ENCODE assay signal across 8 cellular contexts in the genomic region with DNA sequence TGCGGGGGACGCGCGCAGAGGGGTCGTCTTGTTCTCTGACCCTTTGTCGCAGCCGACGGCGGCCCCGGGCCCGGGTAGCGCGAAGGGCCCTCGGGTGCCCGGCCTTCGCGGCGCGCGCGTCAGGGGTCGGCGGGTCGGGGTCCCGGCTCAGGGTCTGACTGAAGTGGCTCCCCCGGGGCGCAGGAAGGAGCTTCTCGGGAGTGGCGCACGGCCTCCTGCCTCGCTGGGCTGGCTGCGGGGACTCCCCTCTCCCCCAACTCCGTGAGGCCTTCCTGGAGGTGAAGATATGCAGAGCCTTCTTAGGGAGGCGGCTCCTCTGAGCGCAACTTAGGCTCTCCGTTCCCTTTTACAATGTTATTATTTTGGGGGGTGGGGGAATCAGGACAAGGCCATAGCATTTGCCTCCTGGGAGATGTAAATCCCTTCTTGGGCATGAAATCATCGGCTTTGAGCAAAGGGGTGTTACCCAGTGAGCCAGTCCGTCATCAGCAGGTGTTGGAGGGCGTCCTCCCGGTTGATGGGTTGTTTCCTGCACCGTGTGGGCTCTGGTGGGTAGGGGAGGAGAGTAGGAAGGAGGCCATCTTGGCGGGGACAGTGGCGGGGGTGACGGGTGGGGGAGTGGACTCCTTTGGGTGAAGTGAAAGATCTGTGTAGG. TPM values are rescaled to one million over a fixed set of nuclear protein-coding genes. Genes with fewer than 3 reads are reported as not detected.
A peak's percentile ranks its signal among the peaks of the same experiment; 100 is the strongest.
DNase-seq lines count a peak whose midpoint lies in the region; ATAC-seq and TF ChIP-seq lines count a peak whose summit lies in the region.

No MANE protein-coding gene starts in this region.

- ATAC-seq in GM18868 (IDR thresholded peaks at IDR 0.05; ENCODE audit: unreplicated experiment), result peak; percentile 37
- ATAC-seq in HG03103 (IDR thresholded peaks at IDR 0.05; ENCODE audit: low read depth, unreplicated experiment), result peak; percentile 25
- peak; percentile 49 for ATAC-seq in memory B cell (ENCODE audit: low read depth)

- H3K27ac Mint-ChIP-seq in activated CD4-positive, alpha-beta memory T cell treated with anti-CD3 and anti-CD28 coated beads for 36 hours, result peak overlapping the region; percentile 90
- peak overlapping the region; percentile 92 for H3K27ac Mint-ChIP-seq in memory B cell

- POLR2A ChIA-PET in A673 (lab: Charles Lee; ENCODE audit: low non-redundant PET), result interaction anchor here (0.6 kb wide), 2 partner anchors 15 to 93 kb away, joined by 3 read pairs; no protein-coding TSS in a partner anchor
- POLR2A ChIA-PET in activated CD4-positive, alpha-beta memory T cell treated with anti-CD3 and anti-CD28 coated beads for 36 hours (lab: Charles Lee), result interaction anchor here (0.6 to 2.1 kb wide), 9 partner anchors 9 to 316 kb away, joined by 3 to 17 read pairs (median 5); no protein-coding TSS in a partner anchor

- H3K4me1 Mint-ChIP-seq in activated CD4-positive, alpha-beta memory T cell treated with anti-CD3 and anti-CD28 coated beads for 36 hours (ENCODE audit: low read depth), result peaks cover 33% of the 10 kb centered on the region
- peaks cover 24% of the 10 kb centered on the region for H3K4me1 Mint-ChIP-seq in memory B cell

- WGBS in ectodermal cell, 2 experiments, result 1% methylated on average over 43 to 44 of the region's 44 CpGs

- H3K27me3 ChIP-seq in A673 (replicated peaks; ENCODE audit: insufficient read depth, low read depth, low read length, poor library complexity) (no peaks in the 10 kb centered on the region), ectodermal cell (ENCODE audit: control insufficient read depth, insufficient read depth, low read length, poor library complexity, severe bottlenecking) (no peaks in the 10 kb centered on the region)

- H3K27me3 Mint-ChIP-seq in activated CD4-positive, alpha-beta memory T cell treated with anti-CD3 and anti-CD28 coated beads for 36 hours, result no peaks in the 10 kb centered on the region
- no peaks in the 10 kb centered on the region for H3K27me3 Mint-ChIP-seq in memory B cell

- H3K9me3 ChIP-seq in A673 (ENCODE audit: low read depth, low read length, poor library complexity, severe bottlenecking) (no peaks in the 10 kb centered on the region), ectodermal cell (ENCODE audit: control insufficient read depth, low read length) (no peaks in the 10 kb centered on the region)

- H3K4me3 Mint-ChIP-seq in activated CD4-positive, alpha-beta memory T cell treated with anti-CD3 and anti-CD28 coated beads for 36 hours, result peak overlapping the region; percentile 86
- H3K4me3 Mint-ChIP-seq in memory B cell, result peak overlapping the region; percentile 88

- CTCF ChIA-PET in A673 (lab: Charles Lee), result interaction anchor here (0.7 to 2.1 kb wide), 5 partner anchors 10 to 96 kb away, joined by 3 to 65 read pairs (median 8); no protein-coding TSS in a partner anchor
- CTCF ChIA-PET in activated CD4-positive, alpha-beta memory T cell treated with anti-CD3 and anti-CD28 coated beads for 36 hours (lab: Charles Lee), result interaction anchor here (1.0 to 6.0 kb wide), 25 partner anchors 9 to 321 kb away, joined by 3 to 208 read pairs (median 5); no protein-coding TSS in a partner anchor

- H3K4me3 ChIP-seq in A673 (ENCODE audit: low read depth, low read length, poor library complexity, severe bottlenecking) (peak overlapping the region; percentile 98), ectodermal cell (ENCODE audit: insufficient read depth, low read depth, low read length) (peak overlapping the region; percentile 99)

- H3K27ac ChIP-seq in A673 (ENCODE audit: low read depth, low read length, poor library complexity, severe bottlenecking) (peak overlapping the region; percentile 95), ectodermal cell (ENCODE audit: insufficient read depth, low read depth, low read length, poor library complexity, severe bottlenecking) (peak overlapping the region; percentile 87)

- no peaks in the 10 kb centered on the region for H3K9me3 Mint-ChIP-seq in activated CD4-positive, alpha-beta memory T cell treated with anti-CD3 and anti-CD28 coated beads for 36 hours
- no peaks in the 10 kb centered on the region for H3K9me3 Mint-ChIP-seq in memory B cell

- H3K4me1 ChIP-seq in A673 (ENCODE audit: insufficient read depth, low read length, poor library complexity, severe bottlenecking) (peaks cover 31% of the 10 kb centered on the region), ectodermal cell (ENCODE audit: control insufficient read depth, insufficient read depth, low read length) (no peaks in the 10 kb centered on the region)

- BruUV-seq in A673 (replicated peaks; lab: Mats Ljungman, UMichigan), result no TSS peak

- H3K36me3 ChIP-seq in A673 (ENCODE audit: insufficient read depth, low read length, poor library complexity, severe bottlenecking), result peaks cover 8% of the 10 kb centered on the region
- no peaks in the 10 kb centered on the region for H3K36me3 ChIP-seq in ectodermal cell (ENCODE audit: control insufficient read depth, insufficient read depth, low read length)

- peaks cover 6% of the 10 kb centered on the region for H3K36me3 Mint-ChIP-seq in activated CD4-positive, alpha-beta memory T cell treated with anti-CD3 and anti-CD28 coated beads for 36 hours
- H3K36me3 Mint-ChIP-seq in memory B cell, result no peaks in the 10 kb centered on the region

- no peak for TF ChIP-seq CTCF in A673 (conservative IDR thresholded peaks at IDR 0.05; ENCODE audit: low read depth, low read length)

- intact Hi-C loops in A673 (cut with micrococcal nuclease; ENCODE audit: unreplicated experiment), result no loop called here
- intact Hi-C loops in activated CD4-positive, alpha-beta memory T cell treated with anti-CD3 and anti-CD28 coated beads for 36 hours (cut with micrococcal nuclease), result loop anchor here (1.0 to 10.0 kb wide), 6 partner anchors 16 to 823 kb away; a partner anchor contains a TSS

- peak; percentile 70 for DNase-seq in A673 (ENCODE audit: low spot score)
- DNase-seq in NCI-H510A (lab: John Stamatoyannopoulos, UW), result peak; percentile 65
- peak; percentile 86 for DNase-seq in activated CD4-positive, alpha-beta memory T cell treated with anti-CD3 and anti-CD28 coated beads for 36 hours
- DNase-seq in memory B cell (ENCODE audit: low spot score in 2 of 2), result peak; percentile 61 to 64
- DNase-seq in stimulated activated CD8-positive, alpha-beta memory T cell treated with anti-CD3 and anti-CD28 coated beads, Interleukin-15, amount 100 ng/mL, for 4 hours (ENCODE audit: low read depth in 2 of 2), result peak; percentile 30 to 45

RNA-seq across cellular contexts. Expression of a gene that starts 0.5 kb away (rescaled TPM):
- 67.4 and 68.1 TPM in 2 replicates for total RNA-seq in A673 (2021)
- total RNA-seq in activated CD4-positive, alpha-beta memory T cell treated with anti-CD3 and anti-CD28 coated beads for 36 hours, result 10 to 100 TPM; 46.5 to 47.4 TPM
- polyA plus RNA-seq in ectodermal cell (2013, experiment 1 of 4), result 44.3 TPM
- polyA plus RNA-seq in ectodermal cell (2013, experiment 2 of 4), result 58.5 TPM
- 25.5 TPM for polyA plus RNA-seq in ectodermal cell (2013, experiment 3 of 4)
- polyA plus RNA-seq in ectodermal cell (2013, experiment 4 of 4), result 32.6 TPM

RNA-seq across cellular contexts. Expression of a gene that starts 7.6 kb away (rescaled TPM):
- 397 TPM in 2 replicates for total RNA-seq in A673 (2021)
- total RNA-seq in activated CD4-positive, alpha-beta memory T cell treated with anti-CD3 and anti-CD28 coated beads for 36 hours, result 100 to 1,000 TPM; 554 to 560 TPM
- 274 TPM for polyA plus RNA-seq in ectodermal cell (2013, experiment 1 of 4)
- 318 TPM for polyA plus RNA-seq in ectodermal cell (2013, experiment 2 of 4)
- polyA plus RNA-seq in ectodermal cell (2013, experiment 3 of 4), result 255 TPM
- 250 TPM for polyA plus RNA-seq in ectodermal cell (2013, experiment 4 of 4)

RNA-seq across cellular contexts. Expression of a gene that starts 14.5 kb away (rescaled TPM):
- 94.6 and 105 TPM in 2 replicates for total RNA-seq in A673 (2021)
- 10 to 100 TPM; 75.5 to 77.1 TPM for total RNA-seq in activated CD4-positive, alpha-beta memory T cell treated with anti-CD3 and anti-CD28 coated beads for 36 hours
- 143 TPM for polyA plus RNA-seq in ectodermal cell (2013, experiment 1 of 4)
- 149 TPM for polyA plus RNA-seq in ectodermal cell (2013, experiment 2 of 4)
- 118 TPM for polyA plus RNA-seq in ectodermal cell (2013, experiment 3 of 4)
- 134 TPM for polyA plus RNA-seq in ectodermal cell (2013, experiment 4 of 4)

Comparison
In these comparisons a context has a peak if more than half of its experiments do, and no peak if none do; other contexts are left out.
1. Peak in every context shown above with its lines: DNase-seq, ATAC-seq, H3K4me3 ChIP-seq and H3K27ac ChIP-seq.